In the genomic region with DNA sequence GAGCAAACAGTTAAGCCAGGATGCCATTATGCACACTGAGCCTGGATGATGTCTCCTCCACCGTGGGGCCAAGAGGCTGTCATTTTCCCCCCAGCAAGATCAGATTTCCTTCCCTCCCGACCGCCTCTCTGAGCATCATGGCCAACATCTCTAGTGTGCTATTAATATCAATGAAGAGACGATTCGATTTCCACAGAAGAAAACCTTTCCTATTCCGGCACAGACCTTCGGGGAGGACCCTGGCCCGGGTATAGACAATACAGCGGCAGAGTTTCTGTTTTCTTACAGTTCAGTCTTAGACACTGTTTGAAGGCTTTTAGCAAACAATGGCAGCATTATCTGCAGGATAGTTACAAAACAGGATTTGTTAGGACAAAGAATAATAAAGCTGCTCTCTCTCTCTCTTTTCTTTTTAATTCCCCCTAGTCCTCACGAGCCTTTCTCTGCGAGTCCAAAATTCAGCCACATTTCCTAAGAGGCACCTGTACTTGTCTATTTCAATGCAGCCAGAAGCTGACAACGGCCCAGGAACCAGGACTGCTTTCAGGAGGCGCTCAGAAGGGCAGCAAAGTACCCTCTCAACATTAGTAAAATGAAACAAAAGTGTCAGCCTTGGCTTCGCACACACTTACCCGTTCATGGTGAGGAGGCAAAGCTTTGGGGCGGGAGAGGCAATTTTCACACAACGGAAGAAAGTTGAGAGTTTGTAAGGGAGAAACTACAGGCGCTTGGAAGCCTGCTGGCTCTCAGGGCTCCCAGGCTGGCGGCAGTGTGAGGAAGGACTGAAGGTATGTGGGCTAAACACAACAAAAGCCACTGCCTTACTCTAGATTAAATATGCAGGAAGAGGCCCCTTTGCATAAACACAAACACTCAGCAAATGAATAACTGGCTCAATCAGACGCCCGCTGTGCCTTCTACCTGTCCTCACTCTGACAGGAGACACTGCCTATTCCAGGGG, we compare ENCODE assay signal across 8 cellular contexts.
DNase-seq lines count a peak whose midpoint lies in the region; ATAC-seq, FAIRE-seq and TF ChIP-seq lines count a peak whose summit lies in the region.

No MANE protein-coding gene starts in this region.

- ATAC-seq in GM18909 (IDR thresholded peaks at IDR 0.05; ENCODE audit: poor library complexity, unreplicated experiment) (peak; percentile 42), HG02678 (IDR thresholded peaks at IDR 0.05; ENCODE audit: unreplicated experiment) (no peak)

- FAIRE-seq in urothelium cell line (lab: Jason Lieb, UNC), result no peak

- peak overlapping the region; percentile 48 for H3K4me3 ChIP-seq in choroid plexus epithelial cell (ENCODE audit: low read depth, low read length)

- DNase-seq in RWPE1 (ENCODE audit: low spot score), result no peak
- DNase-seq in choroid plexus epithelial cell (ENCODE audit: low read depth), result peak; percentile 59
- peak; percentile 79 for DNase-seq in left kidney (ENCODE audit: low read depth, low spot score)
- DNase-seq in stimulated activated CD4-positive, alpha-beta T cell treated with anti-CD3 and anti-CD28 coated beads, Interleukin-1b, Interleukin-23, amount 100 ng/mL, for 48 hours, result peak; percentile 16
- DNase-seq in HPDE6-E6E7 (ENCODE audit: extremely low spot score), result no peak
- no peak for DNase-seq in urothelium cell line (ENCODE audit: low spot score)

- TF ChIP-seq CTCF in RWPE1 (conservative IDR thresholded peaks at IDR 0.05; ENCODE audit: low read depth) (no peak), choroid plexus epithelial cell (conservative IDR thresholded peaks at IDR 0.05; ENCODE audit: low read depth, low read length) (peak; percentile 16)

- CTCF ChIA-PET in RWPE1 (lab: Yijun Ruan, JAX), result no interaction called here

- POLR2A ChIA-PET in RWPE1 (lab: Yijun Ruan, JAX; ENCODE audit: low non-redundant PET), result no interaction called here

- peak overlapping the region; percentile 28; the same call in 1 of the 2 replicates for H3K27ac ChIP-seq in RWPE1

Comparison
In these comparisons a context has a peak if more than half of its experiments do, and no peak if none do; other contexts are left out.
1. DNase-seq: peak in choroid plexus epithelial cell (single experiment), left kidney (single experiment) and stimulated activated CD4-positive, alpha-beta T cell treated with anti-CD3 and anti-CD28 coated beads, Interleukin-1b, Interleukin-23, amount 100 ng/mL, for 48 hours (single experiment); none in RWPE1 (single experiment), HPDE6-E6E7 (single experiment) and urothelium cell line (single experiment).